ENCODE assay signal across 1 cellular context in the genomic region with DNA sequence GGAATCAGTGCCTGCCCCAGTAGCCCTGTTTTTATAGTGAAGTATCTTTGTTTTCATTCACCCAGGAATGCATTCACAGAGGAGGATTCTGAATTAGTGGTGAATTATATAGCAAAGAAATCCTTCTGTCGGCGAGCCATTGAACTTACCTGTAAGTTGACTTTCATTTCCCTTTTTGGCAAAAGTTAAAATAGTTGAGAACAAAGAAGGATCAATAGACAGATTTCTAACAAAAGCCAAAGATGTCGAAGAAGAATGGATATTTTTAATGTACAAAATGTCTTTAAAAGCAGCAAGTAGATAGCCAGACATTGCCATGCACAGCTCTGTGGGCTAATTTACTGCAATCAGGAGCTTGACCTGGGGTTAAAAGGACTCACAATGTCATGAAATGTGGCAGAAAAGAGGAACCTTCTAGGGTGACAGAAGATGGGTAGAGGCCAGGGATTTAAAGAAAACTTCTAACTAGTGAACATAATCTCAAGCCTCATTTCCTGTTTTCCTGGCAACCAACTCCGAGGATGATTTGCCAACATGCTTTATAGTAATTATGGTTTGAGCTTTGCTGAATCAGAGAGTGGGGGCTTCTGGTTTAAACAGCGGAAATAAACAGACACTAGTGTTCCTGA.
TF ChIP-seq lines count a peak whose summit lies in the region.

No MANE protein-coding gene starts in this region.

TF ChIP-seq in HepG2, 621 proteins besides CTCF, POLR2A, EP300 and RAD21 (continued from another document):
- TF ChIP-seq, protein P1, sequence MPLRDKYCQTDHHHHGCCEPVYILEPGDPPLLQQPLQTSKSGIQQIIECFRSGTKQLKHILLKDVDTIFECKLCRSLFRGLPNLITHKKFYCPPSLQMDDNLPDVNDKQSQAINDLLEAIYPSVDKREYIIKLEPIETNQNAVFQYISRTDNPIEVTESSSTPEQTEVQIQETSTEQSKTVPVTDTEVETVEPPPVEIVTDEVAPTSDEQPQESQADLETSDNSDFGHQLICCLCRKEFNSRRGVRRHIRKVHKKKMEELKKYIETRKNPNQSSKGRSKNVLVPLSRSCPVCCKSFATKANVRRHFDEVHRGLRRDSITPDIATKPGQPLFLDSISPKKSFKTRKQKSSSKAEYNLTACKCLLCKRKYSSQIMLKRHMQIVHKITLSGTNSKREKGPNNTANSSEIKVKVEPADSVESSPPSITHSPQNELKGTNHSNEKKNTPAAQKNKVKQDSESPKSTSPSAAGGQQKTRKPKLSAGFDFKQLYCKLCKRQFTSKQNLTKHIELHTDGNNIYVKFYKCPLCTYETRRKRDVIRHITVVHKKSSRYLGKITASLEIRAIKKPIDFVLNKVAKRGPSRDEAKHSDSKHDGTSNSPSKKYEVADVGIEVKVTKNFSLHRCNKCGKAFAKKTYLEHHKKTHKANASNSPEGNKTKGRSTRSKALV (CRISPR knock-in tag; IDR thresholded peaks at IDR 0.05): no peak
- TF ChIP-seq, protein P2, sequence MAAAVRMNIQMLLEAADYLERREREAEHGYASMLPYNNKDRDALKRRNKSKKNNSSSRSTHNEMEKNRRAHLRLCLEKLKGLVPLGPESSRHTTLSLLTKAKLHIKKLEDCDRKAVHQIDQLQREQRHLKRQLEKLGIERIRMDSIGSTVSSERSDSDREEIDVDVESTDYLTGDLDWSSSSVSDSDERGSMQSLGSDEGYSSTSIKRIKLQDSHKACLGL (CRISPR knock-in tag; IDR thresholded peaks at IDR 0.05): no peak
- TF ChIP-seq AGO1 (IDR thresholded peaks at IDR 0.05; ENCODE audit: low read depth, low read length, poor library complexity, severe bottlenecking): no peak
- no peak for TF ChIP-seq SRSF9 (IDR thresholded peaks at IDR 0.05; ENCODE audit: borderline replicate concordance, insufficient read depth, low read depth, low read length, poor library complexity, severe bottlenecking)
- no peak for TF ChIP-seq PTBP1 (IDR thresholded peaks at IDR 0.05; ENCODE audit: low read depth, low read length, poor library complexity, severe bottlenecking)
- TF ChIP-seq BHLHE40 (IDR thresholded peaks at IDR 0.05; ENCODE audit: low read length): no peak
- TF ChIP-seq, protein P3, sequence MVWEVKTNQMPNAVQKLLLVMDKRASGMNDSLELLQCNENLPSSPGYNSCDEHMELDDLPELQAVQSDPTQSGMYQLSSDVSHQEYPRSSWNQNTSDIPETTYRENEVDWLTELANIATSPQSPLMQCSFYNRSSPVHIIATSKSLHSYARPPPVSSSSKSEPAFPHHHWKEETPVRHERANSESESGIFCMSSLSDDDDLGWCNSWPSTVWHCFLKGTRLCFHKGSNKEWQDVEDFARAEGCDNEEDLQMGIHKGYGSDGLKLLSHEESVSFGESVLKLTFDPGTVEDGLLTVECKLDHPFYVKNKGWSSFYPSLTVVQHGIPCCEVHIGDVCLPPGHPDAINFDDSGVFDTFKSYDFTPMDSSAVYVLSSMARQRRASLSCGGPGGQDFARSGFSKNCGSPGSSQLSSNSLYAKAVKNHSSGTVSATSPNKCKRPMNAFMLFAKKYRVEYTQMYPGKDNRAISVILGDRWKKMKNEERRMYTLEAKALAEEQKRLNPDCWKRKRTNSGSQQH (CRISPR knock-in tag; IDR thresholded peaks at IDR 0.05; ENCODE audit: low read depth): no peak
- TF ChIP-seq, protein P4, sequence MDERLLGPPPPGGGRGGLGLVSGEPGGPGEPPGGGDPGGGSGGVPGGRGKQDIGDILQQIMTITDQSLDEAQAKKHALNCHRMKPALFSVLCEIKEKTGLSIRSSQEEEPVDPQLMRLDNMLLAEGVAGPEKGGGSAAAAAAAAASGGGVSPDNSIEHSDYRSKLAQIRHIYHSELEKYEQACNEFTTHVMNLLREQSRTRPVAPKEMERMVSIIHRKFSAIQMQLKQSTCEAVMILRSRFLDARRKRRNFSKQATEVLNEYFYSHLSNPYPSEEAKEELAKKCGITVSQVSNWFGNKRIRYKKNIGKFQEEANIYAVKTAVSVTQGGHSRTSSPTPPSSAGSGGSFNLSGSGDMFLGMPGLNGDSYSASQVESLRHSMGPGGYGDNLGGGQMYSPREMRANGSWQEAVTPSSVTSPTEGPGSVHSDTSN (CRISPR knock-in tag; IDR thresholded peaks at IDR 0.05): no peak
- TF ChIP-seq RBAK (CRISPR knock-in tag; IDR thresholded peaks at IDR 0.05): no peak
- no peak for TF ChIP-seq AGO2 (optimal IDR thresholded peaks at IDR 0.05; ENCODE audit: low read depth, low read length)
- TF ChIP-seq ZNF274 (CRISPR knock-in tag; IDR thresholded peaks at IDR 0.05): no peak
- TF ChIP-seq, protein P5, sequence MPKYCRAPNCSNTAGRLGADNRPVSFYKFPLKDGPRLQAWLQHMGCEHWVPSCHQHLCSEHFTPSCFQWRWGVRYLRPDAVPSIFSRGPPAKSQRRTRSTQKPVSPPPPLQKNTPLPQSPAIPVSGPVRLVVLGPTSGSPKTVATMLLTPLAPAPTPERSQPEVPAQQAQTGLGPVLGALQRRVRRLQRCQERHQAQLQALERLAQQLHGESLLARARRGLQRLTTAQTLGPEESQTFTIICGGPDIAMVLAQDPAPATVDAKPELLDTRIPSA (CRISPR knock-in tag; IDR thresholded peaks at IDR 0.05; ENCODE audit: borderline replicate concordance): no peak
